ENCODE assay signal across 8 cellular contexts in genomic region chr6:159726918-159727716, GRCh38. TPM values are rescaled to one million over a fixed set of nuclear protein-coding genes. Genes with fewer than 3 reads are reported as not detected.
DNase-seq lines count a peak whose midpoint lies in the region; ATAC-seq, FAIRE-seq and TF ChIP-seq lines count a peak whose summit lies in the region.

Gene WTAP (plus strand): TSS chr6:159727506. CDS start chr6:159736266, 8,760 bp downstream.

- H4K91ac ChIP-seq in trophoblast cell (ENCODE audit: low read depth, low read length): peak within 1 kb of the TSS; percentile 99

- H3K79me1 ChIP-seq in trophoblast cell (ENCODE audit: low read length): peaks cover 13% of the 10 kb centered on the region

- H3K36me3 ChIP-seq in trophoblast cell (ENCODE audit: control insufficient read depth in 1 of 2, insufficient read depth in 2 of 2, low read length in 2 of 2) (peaks cover 2 to 5% of the 10 kb centered on the region in 2 experiments), tibial nerve (no peaks in the 10 kb centered on the region)

- peak; percentile 78 for ATAC-seq in HG02798 (IDR thresholded peaks at IDR 0.05; ENCODE audit: poor library complexity, unreplicated experiment)
- peak; percentile 91 for ATAC-seq in activated naive CD8-positive, alpha-beta T cell treated with anti-CD3 and anti-CD28 coated beads, Interleukin-2, amount 50 U/mL, for 24 hours

- peak within 1 kb of the TSS; percentile 100 for H3K9ac ChIP-seq in trophoblast cell (ENCODE audit: low read length)

- peak in 2 of 5 experiments; percentile 23 to 50 for TF ChIP-seq CTCF in tibial nerve (IDR thresholded peaks at IDR 0.05)

- H3K4me3 Mint-ChIP-seq in activated naive CD8-positive, alpha-beta T cell treated with anti-CD3 and anti-CD28 coated beads, Interleukin-2, amount 50 U/mL, for 24 hours: peak within 1 kb of the TSS; percentile 95

- H3K27me3 ChIP-seq in trophoblast cell (ENCODE audit: insufficient read depth, low read length) (no peaks in the 10 kb centered on the region), tibial nerve (no peaks in the 10 kb centered on the region)

- no peaks in the 10 kb centered on the region for H3K9me3 Mint-ChIP-seq in activated naive CD8-positive, alpha-beta T cell treated with anti-CD3 and anti-CD28 coated beads, Interleukin-2, amount 50 U/mL, for 24 hours

- H3K79me2 ChIP-seq in trophoblast cell (ENCODE audit: control insufficient read depth, insufficient read depth, low read length, poor library complexity): peaks cover 19% of the 10 kb centered on the region

- peaks cover 55% of the 10 kb centered on the region for H3K4me1 Mint-ChIP-seq in activated naive CD8-positive, alpha-beta T cell treated with anti-CD3 and anti-CD28 coated beads, Interleukin-2, amount 50 U/mL, for 24 hours

- H3K4me3 ChIP-seq in trophoblast cell (ENCODE audit: low read depth, low read length): peak within 1 kb of the TSS; percentile 95
- peak within 1 kb of the TSS; percentile 75 to 96 (median 84) for H3K4me3 ChIP-seq in tibial nerve

- peak; percentile 99 for FAIRE-seq in GM12891 (lab: Jason Lieb, UNC)

- peak within 1 kb of the TSS; percentile 84 for H2AK5ac ChIP-seq in trophoblast cell (ENCODE audit: low read length)

- H3K9me3 ChIP-seq in trophoblast cell (ENCODE audit: insufficient read depth, low read depth, low read length) (no peaks in the 10 kb centered on the region), tibial nerve (no peaks in the 10 kb centered on the region)

- peak within 1 kb of the TSS; percentile 96 for H3K27ac Mint-ChIP-seq in activated naive CD8-positive, alpha-beta T cell treated with anti-CD3 and anti-CD28 coated beads, Interleukin-2, amount 50 U/mL, for 24 hours

- peak within 1 kb of the TSS; percentile 97 for H2BK5ac ChIP-seq in trophoblast cell (ENCODE audit: low read depth, low read length, poor library complexity)

- DNase-seq in GM12891 (ENCODE audit: insufficient read length, low spot score): peak; percentile 81
- DNase-seq in NCI-H1417 treated with DMSO at 0.1 percent for 48 hours (lab: John Stamatoyannopoulos, UW): peak; percentile 93
- peak; percentile 96 for DNase-seq in SW480 (ENCODE audit: low spot score)
- DNase-seq in activated naive CD8-positive, alpha-beta T cell treated with anti-CD3 and anti-CD28 coated beads, Interleukin-2, amount 50 U/mL, for 24 hours: peak; percentile 96
- DNase-seq in cardiac septum (ENCODE audit: low spot score): peak; percentile 98
- peak; percentile 94 to 98 for DNase-seq in trophoblast cell
- peak; percentile 89 to 91 for DNase-seq in tibial nerve (ENCODE audit: low spot score in 2 of 2)

- peak within 1 kb of the TSS; percentile 95 for H2BK120ac ChIP-seq in trophoblast cell (ENCODE audit: insufficient read depth, low read length, poor library complexity)

- peak within 1 kb of the TSS; percentile 99 for H3K18ac ChIP-seq in trophoblast cell (ENCODE audit: low read length)

- peak within 1 kb of the TSS; percentile 98 for H3K14ac ChIP-seq in trophoblast cell (ENCODE audit: low read length)

- H3K27me3 Mint-ChIP-seq in activated naive CD8-positive, alpha-beta T cell treated with anti-CD3 and anti-CD28 coated beads, Interleukin-2, amount 50 U/mL, for 24 hours: no peaks in the 10 kb centered on the region

- intact Hi-C loops in cardiac septum (cut with DNase I): loop anchor here (2.0 to 10.0 kb wide), 4 partner anchors 34 to 238 kb away; partner anchors contain the start of genes IGF2R, SOD2 and TCP1

- H3K27ac ChIP-seq in trophoblast cell (ENCODE audit: low read depth, low read length) (peak within 1 kb of the TSS; percentile 100), tibial nerve (peak within 1 kb of the TSS; percentile 98 to 100 (median 99))

- H3K4me2 ChIP-seq in trophoblast cell (ENCODE audit: low read length): peak within 1 kb of the TSS; percentile 56

- peak within 1 kb of the TSS; percentile 96 for H2AFZ ChIP-seq in trophoblast cell (ENCODE audit: insufficient read depth, low read length, poor library complexity)

- H3K36me3 Mint-ChIP-seq in activated naive CD8-positive, alpha-beta T cell treated with anti-CD3 and anti-CD28 coated beads, Interleukin-2, amount 50 U/mL, for 24 hours (ENCODE audit: low read depth): peaks cover 51% of the 10 kb centered on the region

- peak within 1 kb of the TSS; percentile 99 for H4K12ac ChIP-seq in trophoblast cell (ENCODE audit: low read depth, low read length)

- WGBS in trophoblast cell (ENCODE audit: extremely low coverage, insufficient coverage, insufficient read length): no CpG with 5 or more reads among the region's 93 CpGs
- 0 to 1% methylated on average over 41 to 59 of the region's 93 CpGs for WGBS in tibial nerve, 2 donors

- TF ChIP-seq POLR2A in GM12891 (IDR thresholded peaks at IDR 0.05; ENCODE audit: low read depth, low read length): peak; percentile 90
- peak; percentile 65 to 83 for TF ChIP-seq POLR2A in tibial nerve (IDR thresholded peaks at IDR 0.05)

- H3K4me1 ChIP-seq in trophoblast cell (ENCODE audit: control insufficient read depth in 1 of 2, insufficient read depth in 2 of 2, low read length in 2 of 2) (no peaks in the 10 kb centered on the region), tibial nerve (peaks cover 0 to 51% (median 31%) of the 10 kb centered on the region in 4 donors)

- TF ChIP-seq EP300 in tibial nerve (IDR thresholded peaks at IDR 0.05): peak; percentile 80 to 97

- H3K23ac ChIP-seq in trophoblast cell (ENCODE audit: low read length): no peak within 1 kb of the TSS

- H2BK12ac ChIP-seq in trophoblast cell (ENCODE audit: low read length): no peak within 1 kb of the TSS

- peak within 1 kb of the TSS; percentile 98 for H4K8ac ChIP-seq in trophoblast cell (ENCODE audit: low read depth, low read length)

- H3K4ac ChIP-seq in trophoblast cell (ENCODE audit: low read depth, low read length): peak within 1 kb of the TSS; percentile 98

TF ChIP-seq in GM12891, 5 proteins besides CTCF, POLR2A, EP300 and RAD21:
- TF ChIP-seq SPI1 (IDR thresholded peaks at IDR 0.05; ENCODE audit: low read depth, low read length): 0 out of 2 replicates have a peak, but pooled peaks have one; percentile 11
- peak; percentile 89 for TF ChIP-seq TAF1 (IDR thresholded peaks at IDR 0.05; ENCODE audit: low read depth, low read length)
- peak; percentile 81 for TF ChIP-seq POU2F2 (IDR thresholded peaks at IDR 0.05; ENCODE audit: low read depth, low read length)
- peak; percentile 89 for TF ChIP-seq POLR2AphosphoS5 (IDR thresholded peaks at IDR 0.05; ENCODE audit: low read depth, low read length)
- peak; percentile 21 for TF ChIP-seq PAX5 (IDR thresholded peaks at IDR 0.05; ENCODE audit: insufficient read depth, low read length, severe bottlenecking)

RNA-seq across cellular contexts. Expression of gene WTAP, which starts in this region (rescaled TPM):
- polyA plus RNA-seq in GM12891 (2012; ENCODE audit: low read depth, missing spikeins): 37.1 TPM
- total RNA-seq in cardiac septum (49.4 TPM), tibial nerve (10 to 100 TPM; 69.3 to 81.4 (median 78.0) TPM)
- 80.7 and 84.4 TPM in 2 replicates for polyA plus RNA-seq in trophoblast cell (2013)

Comparison
In these comparisons a context has a peak if more than half of its experiments do, and no peak if none do; other contexts are left out.
1. Peak in every context shown above with its lines: DNase-seq, ATAC-seq, H3K4me3 ChIP-seq and H3K27ac ChIP-seq.